In the genomic region with DNA sequence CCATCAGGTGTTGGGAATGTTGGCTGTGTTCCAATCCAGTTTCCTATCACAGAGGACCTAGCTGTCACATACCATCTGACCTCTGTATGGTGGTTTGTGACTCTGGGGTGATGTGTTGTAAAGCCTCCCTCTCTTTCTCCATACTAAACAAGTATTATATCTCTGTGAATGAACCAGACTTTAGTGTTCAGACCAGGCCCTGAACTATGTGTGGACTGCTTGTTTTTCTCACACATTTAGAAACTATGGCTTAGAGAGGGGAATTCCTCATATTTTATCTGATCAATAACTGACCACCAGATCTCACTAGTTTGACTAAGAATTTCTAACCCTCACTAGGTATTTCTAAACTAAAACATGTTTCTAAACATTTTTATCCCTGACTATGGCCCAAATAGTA, we compare ENCODE assay signal across 1 cellular context.
TF ChIP-seq lines count a peak whose summit lies in the region.

No MANE protein-coding gene starts in this region.

TF ChIP-seq in K562, 482 proteins besides CTCF, POLR2A, EP300 and RAD21 (continued from another document):
- TF ChIP-seq, protein P1, sequence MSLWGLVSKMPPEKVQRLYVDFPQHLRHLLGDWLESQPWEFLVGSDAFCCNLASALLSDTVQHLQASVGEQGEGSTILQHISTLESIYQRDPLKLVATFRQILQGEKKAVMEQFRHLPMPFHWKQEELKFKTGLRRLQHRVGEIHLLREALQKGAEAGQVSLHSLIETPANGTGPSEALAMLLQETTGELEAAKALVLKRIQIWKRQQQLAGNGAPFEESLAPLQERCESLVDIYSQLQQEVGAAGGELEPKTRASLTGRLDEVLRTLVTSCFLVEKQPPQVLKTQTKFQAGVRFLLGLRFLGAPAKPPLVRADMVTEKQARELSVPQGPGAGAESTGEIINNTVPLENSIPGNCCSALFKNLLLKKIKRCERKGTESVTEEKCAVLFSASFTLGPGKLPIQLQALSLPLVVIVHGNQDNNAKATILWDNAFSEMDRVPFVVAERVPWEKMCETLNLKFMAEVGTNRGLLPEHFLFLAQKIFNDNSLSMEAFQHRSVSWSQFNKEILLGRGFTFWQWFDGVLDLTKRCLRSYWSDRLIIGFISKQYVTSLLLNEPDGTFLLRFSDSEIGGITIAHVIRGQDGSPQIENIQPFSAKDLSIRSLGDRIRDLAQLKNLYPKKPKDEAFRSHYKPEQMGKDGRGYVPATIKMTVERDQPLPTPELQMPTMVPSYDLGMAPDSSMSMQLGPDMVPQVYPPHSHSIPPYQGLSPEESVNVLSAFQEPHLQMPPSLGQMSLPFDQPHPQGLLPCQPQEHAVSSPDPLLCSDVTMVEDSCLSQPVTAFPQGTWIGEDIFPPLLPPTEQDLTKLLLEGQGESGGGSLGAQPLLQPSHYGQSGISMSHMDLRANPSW (CRISPR knock-in tag; IDR thresholded peaks at IDR 0.05), result no peak
- TF ChIP-seq CBX1 (IDR thresholded peaks at IDR 0.05; ENCODE audit: low read depth) (no peak), SMAD3 (CRISPR knock-in tag; conservative IDR thresholded peaks at IDR 0.05) (no peak)
TF ChIP-seq in K562: peak in this region for 1.
